ENCODE assay signal across 8 cellular contexts in the genomic region with DNA sequence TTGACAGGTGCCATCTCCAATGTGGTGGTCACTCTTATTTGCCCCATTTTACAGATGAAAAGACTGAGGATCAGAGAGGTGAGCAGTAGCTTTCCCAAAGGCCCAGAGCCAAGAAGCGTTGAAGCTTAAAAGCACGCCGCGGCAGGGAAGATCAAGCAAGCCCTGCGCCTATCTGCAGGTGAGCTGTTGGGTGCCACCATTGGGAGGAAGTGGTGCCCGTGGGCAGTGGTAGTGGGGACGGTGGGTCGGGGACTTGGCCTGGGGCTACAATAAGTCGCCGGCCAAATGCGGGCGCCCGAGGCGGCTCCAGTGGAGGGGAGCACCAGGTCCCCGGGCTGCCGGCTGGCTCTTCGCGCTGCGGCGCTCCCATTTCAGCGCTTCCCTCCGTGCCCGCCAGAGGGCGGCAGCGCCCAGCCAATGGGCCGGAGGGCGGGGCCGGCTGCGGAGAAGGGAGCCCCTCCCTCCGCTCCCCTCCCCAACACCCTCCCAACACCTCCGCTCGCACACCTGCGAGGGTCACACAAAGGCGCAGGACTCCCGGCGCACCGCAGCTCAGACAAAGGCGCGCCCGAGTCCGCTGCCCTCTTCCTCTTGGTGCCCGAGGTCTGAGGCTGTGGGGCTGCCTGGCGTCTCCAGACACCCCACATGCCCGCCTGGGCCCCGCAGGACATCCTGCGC. TPM values are rescaled to one million over a fixed set of nuclear protein-coding genes. Genes with fewer than 3 reads are reported as not detected.
DNase-seq lines count a peak whose midpoint lies in the region; ATAC-seq and TF ChIP-seq lines count a peak whose summit lies in the region.

No MANE protein-coding gene starts in this region.

- no peak for TF ChIP-seq EP300 in tibial nerve (IDR thresholded peaks at IDR 0.05)

- WGBS in tibial nerve, 2 donors = 7 to 8% methylated on average over 24 to 34 of the region's 46 CpGs

- no peaks in the 10 kb centered on the region for H3K79me2 ChIP-seq in parathyroid adenoma

- intact Hi-C loops in Right ventricle myocardium superior (cut with DNase I) = loop anchor here (2.0 to 10.0 kb wide), 2 partner anchors 52 to 192 kb away; partner anchors contain the start of gene MEGF8

- no peak overlapping the region for H3K9ac ChIP-seq in parathyroid adenoma

- peak overlapping the region; percentile 60 for H3K4me3 ChIP-seq in AG04450 (ENCODE audit: low read depth, low read length)
- no peak overlapping the region for H3K4me3 ChIP-seq in SJSA1
- H3K4me3 ChIP-seq in parathyroid adenoma (ENCODE audit: low read depth, low read length) = no peak overlapping the region
- peak overlapping the region in 2 of 4 donors; percentile 28 to 42 for H3K4me3 ChIP-seq in tibial nerve

- H3K9me3 ChIP-seq in AG04450 (ENCODE audit: control insufficient read depth, insufficient read depth, low read length) = no peaks in the 10 kb centered on the region; the same call in 1 of the 2 replicates
- H3K9me3 ChIP-seq in SJSA1 (replicated peaks) = no peaks in the 10 kb centered on the region
- no peaks in the 10 kb centered on the region for H3K9me3 ChIP-seq in parathyroid adenoma (ENCODE audit: control insufficient read depth, low read length)
- no peaks in the 10 kb centered on the region for H3K9me3 ChIP-seq in tibial nerve

- CTCF ChIA-PET in AG04450 (lab: Charles Lee) = interaction anchor here (0.5 to 3.1 kb wide), 20 partner anchors 9 to 268 kb away, joined by 3 to 28 read pairs (median 5); partner anchors contain the start of gene DEDD2

- peak; percentile 91 for ATAC-seq in Right ventricle myocardium superior (ENCODE audit: poor library complexity)

- DNase-seq in AG04450 (ENCODE audit: low read depth, low spot score) = no peak
- peak; percentile 58 for DNase-seq in LoVo (ENCODE audit: low spot score)
- peak; percentile 58 to 64 for DNase-seq in SJSA1 (ENCODE audit: low read depth in 1 of 2, low spot score in 2 of 2)
- peak; percentile 86 for DNase-seq in activated naive CD4-positive, alpha-beta T cell treated with Interleukin-2 at 50 U/mL for 16 hours
- DNase-seq in Right ventricle myocardium superior = peak; percentile 85
- peak; percentile 35 to 51 for DNase-seq in tibial nerve (ENCODE audit: low spot score in 2 of 2)

- POLR2A ChIA-PET in AG04450 (lab: Yijun Ruan, JAX) = no interaction called here

- H3K4me2 ChIP-seq in parathyroid adenoma (ENCODE audit: low read length) = peak overlapping the region; percentile 48

- in situ Hi-C loops in GM18951 (cut with MboI; ENCODE audit: low sequenced_read_pairs, unreplicated experiment) = no loop called here

- TF ChIP-seq CTCF in AG04450 (IDR thresholded peaks at IDR 0.05; ENCODE audit: low read depth, low read length) (peak; percentile 85), parathyroid adenoma (IDR thresholded peaks at IDR 0.05) (peak; percentile 97), tibial nerve (IDR thresholded peaks at IDR 0.05) (peak; percentile 91 to 96 (median 94))

- H2AFZ ChIP-seq in parathyroid adenoma = peak overlapping the region; percentile 80

- H3K36me3 ChIP-seq in SJSA1 = no peaks in the 10 kb centered on the region
- no peaks in the 10 kb centered on the region for H3K36me3 ChIP-seq in parathyroid adenoma (ENCODE audit: control insufficient read depth, insufficient read depth, low read length)
- no peaks in the 10 kb centered on the region for H3K36me3 ChIP-seq in tibial nerve

- H3K4me1 ChIP-seq in SJSA1 (replicated peaks) (peaks cover 36% of the 10 kb centered on the region), parathyroid adenoma (peaks cover 14% of the 10 kb centered on the region), tibial nerve (peaks cover 0 to 18% (median 3%) of the 10 kb centered on the region in 4 donors)

- H3K27me3 ChIP-seq in AG04450 (ENCODE audit: control insufficient read depth, insufficient read depth, low read length) = peaks cover 9% of the 10 kb centered on the region
- no peaks in the 10 kb centered on the region for H3K27me3 ChIP-seq in SJSA1 (replicated peaks)
- H3K27me3 ChIP-seq in parathyroid adenoma (ENCODE audit: control insufficient read depth, insufficient read depth, low read length) = peaks cover 8% of the 10 kb centered on the region
- H3K27me3 ChIP-seq in tibial nerve = peaks cover 0 to 69% of the 10 kb centered on the region in 2 donors

- H3K27ac ChIP-seq in AG04450 (ENCODE audit: low read depth, low read length) = no peak overlapping the region
- no peak overlapping the region for H3K27ac ChIP-seq in SJSA1
- no peak overlapping the region for H3K27ac ChIP-seq in parathyroid adenoma
- H3K27ac ChIP-seq in tibial nerve = peak overlapping the region in 1 of 4 donors; percentile 36

- TF ChIP-seq POLR2A in GM18951 (IDR thresholded peaks at IDR 0.05; ENCODE audit: extremely low read depth, insufficient read depth, insufficient read length) = peak; percentile 42
- no peak for TF ChIP-seq POLR2A in tibial nerve (IDR thresholded peaks at IDR 0.05)

RNA-seq across cellular contexts. Expression of gene POU2F2, which starts 0.7 kb away (rescaled TPM):
- polyA plus RNA-seq in AG04450 (2011; rRNA removed) = 1.9 and 2.6 TPM in 2 replicates
- 1.2 and 2.6 TPM in 2 replicates for polyA minus RNA-seq in AG04450 (2011; rRNA and poly(A)+ RNA removed)
- total RNA-seq in SJSA1 (2014; rRNA removed; shearing (Covaris generic)) = 0.05 TPM in 1 of 2 replicates, not detected in the other
- 0.91 TPM for total RNA-seq in Right ventricle myocardium superior
- total RNA-seq in tibial nerve = 1 to 10 TPM in 1 of 4 donors, under 1 TPM in 3; 0.21 to 6.0 (median 0.51) TPM

RNA-seq across cellular contexts. Expression of gene ZNF574, which starts 57.0 kb away (rescaled TPM):
- 5.5 and 9.0 TPM in 2 replicates for polyA plus RNA-seq in AG04450 (2011; rRNA removed)
- 16.7 and 26.3 TPM in 2 replicates for polyA minus RNA-seq in AG04450 (2011; rRNA and poly(A)+ RNA removed)
- total RNA-seq in SJSA1 (2014; rRNA removed; shearing (Covaris generic)) = 20.6 and 23.0 TPM in 2 replicates
- total RNA-seq in Right ventricle myocardium superior (8.4 TPM), tibial nerve (10 to 100 TPM; 14.3 to 22.2 (median 17.5) TPM)
